In the genomic region with DNA sequence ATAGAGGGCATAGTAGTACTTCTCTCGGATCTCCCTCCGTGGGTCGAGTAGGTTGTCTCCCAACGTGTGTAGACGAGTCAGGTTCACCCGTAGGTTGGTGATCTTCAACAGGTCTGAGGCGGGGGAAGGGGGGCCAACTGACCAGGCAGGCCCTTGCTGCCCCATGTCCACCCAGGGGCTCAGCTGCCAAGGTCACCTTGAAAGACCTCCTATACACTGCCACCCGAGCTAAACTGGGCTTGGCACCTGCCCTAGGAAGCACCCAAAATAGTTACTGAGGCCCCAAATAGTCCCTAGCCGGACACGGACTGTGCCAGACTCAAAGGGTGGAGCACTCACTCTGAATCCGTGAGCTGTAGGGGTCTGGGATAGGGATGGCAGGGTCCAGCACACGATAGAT, we compare ENCODE assay signal across 1 cellular context.
TF ChIP-seq lines count a peak whose summit lies in the region.

No MANE protein-coding gene starts in this region.

TF ChIP-seq in HepG2, 621 proteins besides CTCF, POLR2A, EP300 and RAD21:
- TF ChIP-seq NBN (conservative IDR thresholded peaks at IDR 0.05) (no peak), WIZ (CRISPR knock-in tag; IDR thresholded peaks at IDR 0.05) (no peak), POLR2AphosphoS5 (IDR thresholded peaks at IDR 0.05; ENCODE audit: low read depth, low read length) (no peak), TBP (CRISPR knock-in tag; IDR thresholded peaks at IDR 0.05) (no peak), SETDB1 (CRISPR knock-in tag; IDR thresholded peaks at IDR 0.05; ENCODE audit: borderline replicate concordance) (no peak), YEATS4 (CRISPR knock-in tag; IDR thresholded peaks at IDR 0.05; ENCODE audit: borderline replicate concordance) (no peak), NFE2L2 (IDR thresholded peaks at IDR 0.05; ENCODE audit: low read length) (no peak), POGZ (CRISPR knock-in tag; IDR thresholded peaks at IDR 0.05) (no peak), SALL1 (CRISPR knock-in tag; IDR thresholded peaks at IDR 0.05) (no peak), DNMT1 (CRISPR knock-in tag; IDR thresholded peaks at IDR 0.05) (no peak)
- TF ChIP-seq, protein P1, sequence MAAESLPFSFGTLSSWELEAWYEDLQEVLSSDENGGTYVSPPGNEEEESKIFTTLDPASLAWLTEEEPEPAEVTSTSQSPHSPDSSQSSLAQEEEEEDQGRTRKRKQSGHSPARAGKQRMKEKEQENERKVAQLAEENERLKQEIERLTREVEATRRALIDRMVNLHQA (CRISPR knock-in tag; IDR thresholded peaks at IDR 0.05): no peak
- TF ChIP-seq, protein P2, sequence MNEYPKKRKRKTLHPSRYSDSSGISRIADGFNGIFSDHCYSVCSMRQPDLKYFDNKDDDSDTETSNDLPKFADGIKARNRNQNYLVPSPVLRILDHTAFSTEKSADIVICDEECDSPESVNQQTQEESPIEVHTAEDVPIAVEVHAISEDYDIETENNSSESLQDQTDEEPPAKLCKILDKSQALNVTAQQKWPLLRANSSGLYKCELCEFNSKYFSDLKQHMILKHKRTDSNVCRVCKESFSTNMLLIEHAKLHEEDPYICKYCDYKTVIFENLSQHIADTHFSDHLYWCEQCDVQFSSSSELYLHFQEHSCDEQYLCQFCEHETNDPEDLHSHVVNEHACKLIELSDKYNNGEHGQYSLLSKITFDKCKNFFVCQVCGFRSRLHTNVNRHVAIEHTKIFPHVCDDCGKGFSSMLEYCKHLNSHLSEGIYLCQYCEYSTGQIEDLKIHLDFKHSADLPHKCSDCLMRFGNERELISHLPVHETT (CRISPR knock-in tag; conservative IDR thresholded peaks at IDR 0.05): no peak
